Comparison of ENCODE assay signal across 8 cellular contexts in the genomic region with DNA sequence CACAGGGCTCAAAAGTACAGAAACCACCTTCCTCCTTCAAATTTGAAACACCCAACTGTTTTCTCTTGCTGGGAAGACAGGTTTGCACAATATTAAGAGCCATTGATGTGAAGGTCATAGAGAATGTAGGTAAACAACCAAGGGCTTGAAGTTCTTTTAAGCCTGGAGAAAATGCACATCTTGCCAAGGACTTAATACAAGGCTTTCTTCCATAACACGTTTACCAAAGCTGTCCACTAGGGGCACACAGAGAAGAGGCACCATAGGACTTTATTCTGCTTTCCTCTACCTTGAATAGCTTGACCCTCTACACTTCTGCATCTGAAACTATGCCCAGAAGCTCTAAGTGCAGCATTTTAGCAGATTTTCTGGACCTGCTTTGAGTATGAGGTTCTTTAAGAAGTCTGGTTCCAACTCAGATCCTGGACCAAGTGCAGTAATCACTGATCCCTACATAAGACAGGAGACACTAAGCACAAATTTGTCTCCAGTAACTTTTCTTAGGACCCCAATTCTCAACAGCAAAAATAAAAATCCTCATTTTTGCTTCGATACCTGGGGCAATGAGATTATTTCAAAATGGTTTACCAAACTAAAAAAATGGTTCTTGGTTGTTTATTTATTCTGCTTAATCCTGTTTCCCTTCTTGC.
A peak's percentile ranks its signal among the peaks of the same experiment; 100 is the strongest.
DNase-seq lines count a peak whose midpoint lies in the region; ATAC-seq and TF ChIP-seq lines count a peak whose summit lies in the region.

No MANE protein-coding gene starts in this region.

- no peaks in the 10 kb centered on the region for H3K27me3 ChIP-seq in SJCRH30
- H3K27me3 ChIP-seq in fibroblast of lung (ENCODE audit: control insufficient read depth, insufficient read depth, low read length), result no peaks in the 10 kb centered on the region
- H3K27me3 ChIP-seq in neutrophil, result no peaks in the 10 kb centered on the region

- H3K79me2 ChIP-seq in fibroblast of lung (ENCODE audit: control insufficient read depth, insufficient read depth, low read length), result no peaks in the 10 kb centered on the region

- H4K20me1 ChIP-seq in fibroblast of lung (ENCODE audit: control insufficient read depth, extremely low read depth, insufficient read depth, low read length), result no peaks in the 10 kb centered on the region

- H3K27ac ChIP-seq in SJCRH30 (no peak overlapping the region), fibroblast of lung (ENCODE audit: insufficient read depth, low read length) (no peak overlapping the region), neutrophil (no peak overlapping the region)

- H3K9me3 ChIP-seq in SJCRH30 (replicated peaks) (no peaks in the 10 kb centered on the region), fibroblast of lung (ENCODE audit: control insufficient read depth, insufficient read depth, low read depth, low read length) (no peaks in the 10 kb centered on the region), neutrophil (no peaks in the 10 kb centered on the region)

- H3K36me3 ChIP-seq in SJCRH30, result peaks cover 12% of the 10 kb centered on the region
- H3K36me3 ChIP-seq in fibroblast of lung (ENCODE audit: control insufficient read depth, insufficient read depth, low read length), result peaks cover 20% of the 10 kb centered on the region
- H3K36me3 ChIP-seq in neutrophil, result peaks cover 48% of the 10 kb centered on the region

- ATAC-seq in GM19372 (IDR thresholded peaks at IDR 0.05; ENCODE audit: low read depth, unreplicated experiment) (peak; percentile 93), HG03521 (IDR thresholded peaks at IDR 0.05; ENCODE audit: unreplicated experiment) (peak; percentile 90), HG03045 (IDR thresholded peaks at IDR 0.05; ENCODE audit: unreplicated experiment) (no peak)

- TF ChIP-seq CTCF in fibroblast of lung (conservative IDR thresholded peaks at IDR 0.05 in 1 of 2, IDR thresholded peaks at IDR 0.05 in 1 of 2; ENCODE audit: low read depth in 1 of 2, low read length in 2 of 2) (peak; percentile 65 to 76), neutrophil (IDR thresholded peaks at IDR 0.05) (peak; percentile 22)

- DNase-seq in DMS153 (lab: John Stamatoyannopoulos, UW) (peak; percentile 0), DMS153 treated with DMSO at 0.1 percent for 48 hours (lab: John Stamatoyannopoulos, UW; ENCODE audit: unreplicated experiment) (no peak), SJCRH30 (peak; percentile 18 to 69), fibroblast of lung (ENCODE audit: low read depth in 2 of 2) (peak; percentile 59 to 68)

- no peak overlapping the region for H3K9ac ChIP-seq in fibroblast of lung (ENCODE audit: insufficient read depth, low read length)

- H3K4me1 ChIP-seq in SJCRH30 (no peaks in the 10 kb centered on the region), fibroblast of lung (ENCODE audit: control insufficient read depth, extremely low read depth, insufficient read depth, low read length) (no peaks in the 10 kb centered on the region), neutrophil (ENCODE audit: control insufficient read depth in 1 of 2, insufficient read depth in 1 of 2, low read depth in 1 of 2, low read length in 1 of 2) (no peaks in the 10 kb centered on the region)

- H3K4me2 ChIP-seq in fibroblast of lung (ENCODE audit: extremely low read depth, insufficient read depth, low read length), result no peak overlapping the region

- H3K4me3 ChIP-seq in SJCRH30 (no peak overlapping the region), fibroblast of lung (replicated peaks in 1 of 4; ENCODE audit: control extremely low read depth in 1 of 4, insufficient read depth in 1 of 4, low read depth in 3 of 4, low read length in 4 of 4) (no peak overlapping the region), neutrophil (ENCODE audit: low read depth in 1 of 2, low read length in 1 of 2) (no peak overlapping the region)

- H2AFZ ChIP-seq in fibroblast of lung (ENCODE audit: low read length), result no peak overlapping the region
